In genomic region chr5:31638748-31639418, GRCh38 we compare ENCODE assay signal across 8 cellular contexts. TPM values are rescaled to one million over a fixed set of nuclear protein-coding genes. Genes with fewer than 3 reads are reported as not detected.
DNase-seq lines count a peak whose midpoint lies in the region; ATAC-seq and TF ChIP-seq lines count a peak whose summit lies in the region.

Gene PDZD2, plus strand, starts transcription at chr5:31639131.

- POLR2A ChIA-PET in RWPE1 (lab: Yijun Ruan, JAX; ENCODE audit: low non-redundant PET), result no interaction called here

- peak; percentile 77 for ATAC-seq in GM21717 (IDR thresholded peaks at IDR 0.05; ENCODE audit: unreplicated experiment)

- peak; percentile 89 for TF ChIP-seq CTCF in RWPE1 (conservative IDR thresholded peaks at IDR 0.05; ENCODE audit: low read depth)

- H3K4me1 ChIP-seq in neuron (ENCODE audit: insufficient read depth, low read length), result peaks cover 12% of the 10 kb centered on the region
- peaks cover 2 to 17% (median 11%) of the 10 kb centered on the region in 5 donors for H3K4me1 ChIP-seq in subcutaneous abdominal adipose tissue (ENCODE audit: control insufficient read depth in 5 of 5, insufficient read depth in 5 of 5, low read length in 5 of 5)

- H2AFZ ChIP-seq in neuron (ENCODE audit: low read depth, low read length), result peak within 1 kb of the TSS; percentile 70

- CTCF ChIA-PET in RWPE1 (lab: Yijun Ruan, JAX), result interaction anchor here (0.6 to 1.4 kb wide), 8 partner anchors 9 to 480 kb away, joined by 3 to 6 read pairs (median 3); no protein-coding TSS in a partner anchor

- no peaks in the 10 kb centered on the region for H3K36me3 ChIP-seq in neuron (ENCODE audit: insufficient read depth, low read length)
- no peaks in the 10 kb centered on the region for H3K36me3 ChIP-seq in subcutaneous abdominal adipose tissue (ENCODE audit: control insufficient read depth in 5 of 5, insufficient read depth in 5 of 5, low read length in 5 of 5)

- peak within 1 kb of the TSS in 4 of 5 donors; percentile 20 to 68 (median 34) for H3K9ac ChIP-seq in subcutaneous abdominal adipose tissue (ENCODE audit: low read length in 5 of 5)

- DNase-seq in DMS153 treated with DMSO at 0.1 percent for 48 hours (lab: John Stamatoyannopoulos, UW; ENCODE audit: unreplicated experiment), result peak; percentile 82
- peak; percentile 53 for DNase-seq in Jurkat, Clone E6-1 (ENCODE audit: low read depth, low spot score)
- DNase-seq in RWPE1 (ENCODE audit: low spot score), result peak; percentile 61
- DNase-seq in activated effector memory CD4-positive, alpha-beta T cell treated with anti-CD3 and anti-CD28 coated beads, Interleukin-2, amount 50 U/mL, for 16 hours, result peak; percentile 92
- DNase-seq in foreskin melanocyte, result peak; percentile 35

- H3K27me3 ChIP-seq in neuron (ENCODE audit: insufficient read depth, low read length), result peaks cover 21% of the 10 kb centered on the region
- H3K27me3 ChIP-seq in subcutaneous abdominal adipose tissue (ENCODE audit: control insufficient read depth in 5 of 5, insufficient read depth in 4 of 5, low read length in 5 of 5), result peaks cover 0 to 8% (median 0%) of the 10 kb centered on the region in 5 donors

- H3K4me3 ChIP-seq in Jurkat, Clone E6-1 (ENCODE audit: low read length), result peak within 1 kb of the TSS; percentile 59
- H3K4me3 ChIP-seq in neuron (ENCODE audit: low read length) (peak within 1 kb of the TSS; percentile 52), subcutaneous abdominal adipose tissue (ENCODE audit: low read depth in 1 of 5, low read length in 5 of 5) (peak within 1 kb of the TSS; percentile 59 to 76 (median 72))

- no peak within 1 kb of the TSS for H3K27ac ChIP-seq in RWPE1
- H3K27ac ChIP-seq in subcutaneous abdominal adipose tissue (ENCODE audit: low read depth, low read length), result peak within 1 kb of the TSS; percentile 23

- no peaks in the 10 kb centered on the region for H3K9me3 ChIP-seq in neuron (ENCODE audit: low read length)
- no peaks in the 10 kb centered on the region for H3K9me3 ChIP-seq in subcutaneous abdominal adipose tissue (ENCODE audit: control insufficient read depth in 5 of 5, low read length in 5 of 5)

RNA-seq across cellular contexts. Expression of gene PDZD2, which starts in this region (rescaled TPM):
- polyA plus RNA-seq in Jurkat, Clone E6-1 (2012; ENCODE audit: insufficient read depth, insufficient read length), result 0.20 TPM

Comparison
In these comparisons a context has a peak if more than half of its experiments do, and no peak if none do; other contexts are left out.
1. DNase-seq: peak in every context shown above with its lines; median percentile 92 in activated effector memory CD4-positive, alpha-beta T cell treated with anti-CD3 and anti-CD28 coated beads, Interleukin-2, amount 50 U/mL, for 16 hours; 82 in DMS153 treated with DMSO at 0.1 percent for 48 hours; 61 in RWPE1; 53 in Jurkat, Clone E6-1; 35 in foreskin melanocyte.